8 cellular contexts compared by ENCODE assay signal in the genomic region with DNA sequence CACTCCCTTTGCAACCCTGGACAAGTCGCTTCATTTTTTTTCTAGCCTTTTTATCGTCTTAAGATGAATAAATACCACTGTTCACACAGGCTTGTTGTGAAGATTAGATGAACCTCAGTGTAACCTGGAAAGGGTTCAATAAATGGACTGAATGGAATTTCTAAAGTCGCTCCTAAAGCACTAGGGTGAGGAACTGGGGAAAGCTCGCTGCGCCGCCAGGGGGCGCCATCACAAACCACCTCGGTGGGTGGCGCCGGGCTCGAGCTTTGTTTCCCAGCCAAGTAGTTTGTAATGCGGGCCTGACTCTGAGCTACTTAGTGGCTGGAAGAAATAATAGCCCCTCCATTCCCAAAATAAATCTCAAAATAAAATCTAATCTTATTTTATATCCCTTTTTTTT. TPM values are rescaled to one million over a fixed set of nuclear protein-coding genes. Genes with fewer than 3 reads are reported as not detected.
A peak's percentile ranks its signal among the peaks of the same experiment; 100 is the strongest.
DNase-seq lines count a peak whose midpoint lies in the region; ATAC-seq and TF ChIP-seq lines count a peak whose summit lies in the region.

No MANE protein-coding gene starts in this region.

- TF ChIP-seq CTCF in BJ (IDR thresholded peaks at IDR 0.05; ENCODE audit: insufficient read depth, low read depth, low read length) (peak; percentile 65), RWPE2 (IDR thresholded peaks at IDR 0.05; ENCODE audit: poor library complexity, severe bottlenecking) (peak; percentile 75), left ventricle myocardium inferior (IDR thresholded peaks at IDR 0.05; ENCODE audit: borderline replicate concordance) (peak; percentile 60)

- H3K36me3 ChIP-seq in BJ (ENCODE audit: control insufficient read depth, insufficient read depth, low read length) (no peaks in the 10 kb centered on the region), RWPE2 (ENCODE audit: low read depth) (no peaks in the 10 kb centered on the region), left ventricle myocardium inferior (no peaks in the 10 kb centered on the region)

- no peak overlapping the region for H3K4me3 ChIP-seq in BJ (ENCODE audit: low read depth, low read length)
- no peak overlapping the region for H3K4me3 ChIP-seq in RWPE2 (ENCODE audit: severe bottlenecking)
- H3K4me3 ChIP-seq in left ventricle myocardium inferior, result no peak overlapping the region

- DNase-seq in BJ (ENCODE audit: low read depth) (no peak), HCEC 1CT (peak; percentile 20), RWPE2 (ENCODE audit: low spot score) (no peak), activated gamma-delta T cell treated with Interleukin-2 at 50 U/mL for 16 hours (peak; percentile 73), left ventricle myocardium inferior (peak; percentile 35)
- peak; percentile 65 to 81 (median 72) for DNase-seq in stimulated activated CD4-positive, alpha-beta T cell treated with anti-CD3 and anti-CD28 coated beads, Interleukin-1b, Interleukin-23, amount 100 ng/mL, for 24 hours (ENCODE audit: low read depth in 4 of 4, low spot score in 1 of 4)

- no peaks in the 10 kb centered on the region for H3K4me1 ChIP-seq in RWPE2 (ENCODE audit: insufficient read depth, poor library complexity, severe bottlenecking)
- H3K4me1 ChIP-seq in left ventricle myocardium inferior, result peaks cover 4% of the 10 kb centered on the region

- intact Hi-C loops in left ventricle myocardium inferior (cut with micrococcal nuclease), result no loop called here

- ATAC-seq in RWPE2 (ENCODE audit: low read depth) (peak; percentile 40; the same call in 1 of the 3 replicates), GM21423 (IDR thresholded peaks at IDR 0.05; ENCODE audit: unreplicated experiment) (no peak), HG02981 (IDR thresholded peaks at IDR 0.05; ENCODE audit: unreplicated experiment) (no peak)

- no peak overlapping the region for H3K27ac ChIP-seq in RWPE2 (ENCODE audit: poor library complexity, severe bottlenecking)
- H3K27ac ChIP-seq in left ventricle myocardium inferior (replicated peaks), result no peak overlapping the region

- peaks cover 6% of the 10 kb centered on the region for H3K27me3 ChIP-seq in BJ (ENCODE audit: control insufficient read depth, insufficient read depth, low read length)
- peaks cover 25% of the 10 kb centered on the region for H3K27me3 ChIP-seq in RWPE2 (ENCODE audit: insufficient read depth, poor library complexity, severe bottlenecking)
- H3K27me3 ChIP-seq in left ventricle myocardium inferior (ENCODE audit: low read depth), result peaks cover 53% of the 10 kb centered on the region

- CTCF ChIA-PET in BJ (lab: Yijun Ruan, JAX), result interaction anchor here (0.6 to 5.1 kb wide), 19 partner anchors 8 to 822 kb away, joined by 3 to 26 read pairs (median 5); no protein-coding TSS in a partner anchor

- H3K9me3 ChIP-seq in RWPE2 (ENCODE audit: severe bottlenecking) (no peaks in the 10 kb centered on the region), left ventricle myocardium inferior (replicated peaks) (no peaks in the 10 kb centered on the region)

- POLR2A ChIA-PET in BJ (lab: Charles Lee), result no interaction called here

RNA-seq across cellular contexts. Expression of gene CEACAM6, which starts 2.2 kb away (rescaled TPM):
- polyA plus RNA-seq in BJ (2011; rRNA removed), result not detected in 2 replicates
- polyA minus RNA-seq in BJ (2011; rRNA and poly(A)+ RNA removed), result not detected in 2 replicates
- total RNA-seq in left ventricle myocardium inferior, result 0.11 TPM

RNA-seq across cellular contexts. Expression of gene CEACAM3, which starts 43.2 kb away (rescaled TPM):
- polyA plus RNA-seq in BJ (2011; rRNA removed), result not detected in 2 replicates
- not detected in 2 replicates for polyA minus RNA-seq in BJ (2011; rRNA and poly(A)+ RNA removed)
- not detected for total RNA-seq in left ventricle myocardium inferior

RNA-seq across cellular contexts. Expression of gene CEACAM5, which starts 44.7 kb away (rescaled TPM):
- not detected in 2 replicates for polyA plus RNA-seq in BJ (2011; rRNA removed)
- polyA minus RNA-seq in BJ (2011; rRNA and poly(A)+ RNA removed), result not detected in 2 replicates
- 0.19 TPM for total RNA-seq in left ventricle myocardium inferior

Comparison
In these comparisons a context has a peak if more than half of its experiments do, and no peak if none do; other contexts are left out.
1. DNase-seq: peak in HCEC 1CT (single experiment), activated gamma-delta T cell treated with Interleukin-2 at 50 U/mL for 16 hours (single experiment), left ventricle myocardium inferior (single experiment) and stimulated activated CD4-positive, alpha-beta T cell treated with anti-CD3 and anti-CD28 coated beads, Interleukin-1b, Interleukin-23, amount 100 ng/mL, for 24 hours (4 of 4); none in BJ (single experiment) and RWPE2 (single experiment).
2. Peak in every context shown above with its lines, with median percentiles within 50 percentile points of each other: CTCF ChIP-seq.